10 cellular contexts compared by ENCODE assay signal in genomic region chr2:10909050-10909995, GRCh38. TPM values are rescaled to one million over a fixed set of nuclear protein-coding genes. Genes with fewer than 3 reads are reported as not detected.
A peak's percentile ranks its signal among the peaks of the same experiment; 100 is the strongest.
DNase-seq lines count a peak whose midpoint lies in the region; ATAC-seq, FAIRE-seq and TF ChIP-seq lines count a peak whose summit lies in the region.
"Had no signal": no experiment of that assay in that cellular context is flagged by ENCODE, and none has a peak within 500 bp of the region (broad histone marks: within the 10 kb centered on the region; RNA-seq: fewer than 3 reads in every experiment).

No MANE protein-coding gene starts in this region.

- no peak overlapping the region for H3K4ac ChIP-seq in neuronal stem cell (ENCODE audit: low read length)

- H2BK5ac ChIP-seq in neuronal stem cell (ENCODE audit: low read length), result no peak overlapping the region

- H3K23ac ChIP-seq in neuronal stem cell (ENCODE audit: low read depth, low read length, poor library complexity), result no peak overlapping the region

- H3K36me3 ChIP-seq in GM12878 (ENCODE audit: control insufficient read depth in 2 of 2, insufficient read depth in 2 of 2, low read length in 1 of 2), result no peaks in the 10 kb centered on the region
- H3K36me3 ChIP-seq in neuronal stem cell (replicated peaks in 1 of 2; ENCODE audit: control insufficient read depth in 2 of 2, insufficient read depth in 2 of 2, low read length in 2 of 2), result no peaks in the 10 kb centered on the region
- H3K36me3 ChIP-seq: neutrophil, thoracic aorta had no signal

- RAD21 ChIA-PET in GM12878 (lab: Charles Lee; ENCODE audit: unreplicated experiment), result interaction anchor here (0.8 kb wide), 1 partner anchor 70 kb away, joined by 3 read pairs; no protein-coding TSS in a partner anchor

- POLR2A ChIA-PET in GM12878 (lab: Charles Lee), result interaction anchor here (0.6 kb wide), 1 partner anchor 22 kb away, joined by 3 read pairs; no protein-coding TSS in a partner anchor

- no peak overlapping the region for H2BK15ac ChIP-seq in neuronal stem cell (ENCODE audit: low read length)

- no peaks in the 10 kb centered on the region for H3K79me1 ChIP-seq in neuronal stem cell (ENCODE audit: low read depth, low read length)

- in situ Hi-C loops in GM12878 (cut with MboI), result no loop called here

- no peak overlapping the region for H3K18ac ChIP-seq in neuronal stem cell (ENCODE audit: low read length)

- DNase-seq in NCI-H748 treated with DMSO at 0.1 percent for 48 hours (lab: John Stamatoyannopoulos, UW) (peak; percentile 97), NCI-H748 (lab: John Stamatoyannopoulos, UW; ENCODE audit: unreplicated experiment) (no peak), Kasumi-1 (lab: John Stamatoyannopoulos, UW) (peak; percentile 25 to 45), GM12878 (ENCODE audit: low read depth, low spot score) (no peak), neuronal stem cell (ENCODE audit: low spot score) (peak; percentile 38), T-helper 1 cell (no peak)

- no peak overlapping the region for H2AK5ac ChIP-seq in neuronal stem cell (ENCODE audit: low read depth, low read length)

- H3K14ac ChIP-seq in neuronal stem cell (ENCODE audit: low read length), result no peak overlapping the region

- FAIRE-seq in GM12878 (lab: Jason Lieb, UNC), result no peak

- H2AFZ ChIP-seq in GM12878 (ENCODE audit: control insufficient read depth, low read depth, low read length) (no peak overlapping the region), neuronal stem cell (ENCODE audit: low read length) (no peak overlapping the region)

- no peak for TF ChIP-seq RAD21 in GM12878 (IDR thresholded peaks at IDR 0.05; ENCODE audit: insufficient read depth, low read depth, low read length)

- no TSS peak for BruUV-seq in GM12878 (replicated peaks; lab: Mats Ljungman, UMichigan)

- no peak for ATAC-seq in GM12878
- ATAC-seq in HG03520 (IDR thresholded peaks at IDR 0.05; ENCODE audit: unreplicated experiment), result no peak
- no peak for ATAC-seq in HG03097 (IDR thresholded peaks at IDR 0.05; ENCODE audit: low FRiP score, unreplicated experiment)

- no peak for TF ChIP-seq POLR2A in GM12878 (IDR thresholded peaks at IDR 0.05; ENCODE audit: low read depth, low read length)

- intact Hi-C loops in GM12878 (cut with micrococcal nuclease; ENCODE audit: unreplicated experiment), result no loop called here

- H2BK12ac ChIP-seq in neuronal stem cell (ENCODE audit: low read length), result no peak overlapping the region

- H3K4me3 ChIP-seq in GM12878, result no peak overlapping the region
- no peak overlapping the region for H3K4me3 ChIP-seq in neuronal stem cell (ENCODE audit: low read length in 2 of 2)
- H3K4me3 ChIP-seq: thoracic aorta had no signal

- H3K9ac ChIP-seq in GM12878 (ENCODE audit: control insufficient read depth, insufficient read depth, low read length), result no peak overlapping the region
- no peak overlapping the region for H3K9ac ChIP-seq in neuronal stem cell (ENCODE audit: low read depth, low read length, poor library complexity)

- no peak overlapping the region for H4K91ac ChIP-seq in neuronal stem cell (ENCODE audit: low read depth, low read length, poor library complexity)

- peak; percentile 2 to 44 (median 28); a peak in 4 of 6 replicates for TF ChIP-seq CTCF in GM12878 (IDR thresholded peaks at IDR 0.05 in 2 of 3, conservative IDR thresholded peaks at IDR 0.05 in 1 of 3; ENCODE audit: control insufficient read depth in 2 of 3, extremely low read depth in 1 of 3, insufficient read depth in 1 of 3, low read depth in 3 of 3, low read length in 3 of 3)

- 51% methylated on average over 15 of the region's 15 CpGs for WGBS in GM12878 (ENCODE audit: insufficient coverage, insufficient replicate concordance, low lambda C conversion rate, missing lambda C conversion rate)
- no CpG with 5 or more reads among the region's 15 CpGs for WGBS in neuronal stem cell (ENCODE audit: extremely low coverage in 2 of 2, insufficient read length in 2 of 2, insufficient replicate concordance in 1 of 2), 2 donors

- H2BK120ac ChIP-seq in neuronal stem cell (ENCODE audit: low read depth, low read length), result no peak overlapping the region

- no peaks in the 10 kb centered on the region for H3K79me2 ChIP-seq in GM12878 (ENCODE audit: control insufficient read depth, insufficient read depth, low read length)

- no peak overlapping the region for H4K8ac ChIP-seq in neuronal stem cell (ENCODE audit: low read depth, low read length)

- no peaks in the 10 kb centered on the region for H4K20me1 ChIP-seq in GM12878 (ENCODE audit: control insufficient read depth, insufficient read depth)

- H3K27ac ChIP-seq in GM12878 (ENCODE audit: control insufficient read depth, insufficient read depth) (no peak overlapping the region), neuronal stem cell (replicated peaks; ENCODE audit: low read length) (no peak overlapping the region)
- H3K27ac ChIP-seq: neutrophil, thoracic aorta had no signal

- CTCF ChIA-PET in GM12878 (lab: Yijun Ruan, JAX), result interaction anchor here (0.7 to 3.0 kb wide), 5 partner anchors 9 to 76 kb away, joined by 3 to 19 read pairs (median 4); no protein-coding TSS in a partner anchor

- SMC1A ChIA-PET in GM12878 (lab: Charles Lee; ENCODE audit: uncharacterized antibody, unreplicated experiment), result interaction anchor here (0.9 to 1.6 kb wide), 3 partner anchors 10 to 71 kb away, joined by 3 to 6 read pairs (median 3); no protein-coding TSS in a partner anchor

- H3K4me2 ChIP-seq in GM12878 (ENCODE audit: control insufficient read depth, insufficient read depth), result no peak overlapping the region
- no peak overlapping the region for H3K4me2 ChIP-seq in neuronal stem cell (ENCODE audit: insufficient read depth, low read length, poor library complexity, severe bottlenecking)

- no peaks in the 10 kb centered on the region for H3K4me1 ChIP-seq in GM12878 (ENCODE audit: control insufficient read depth, insufficient read depth, low read length)
- peaks cover 8% of the 10 kb centered on the region in 2 donors for H3K4me1 ChIP-seq in neuronal stem cell (ENCODE audit: control insufficient read depth in 2 of 2, insufficient read depth in 1 of 2, low read depth in 1 of 2, low read length in 2 of 2)

- H3K27me3 ChIP-seq in GM12878 (replicated peaks in 1 of 2; ENCODE audit: control insufficient read depth in 2 of 2, insufficient read depth in 2 of 2, low read length in 1 of 2) (peaks cover 0 to 6% of the 10 kb centered on the region in 2 experiments; a peak in 3 of 4 replicates), neuronal stem cell (ENCODE audit: control insufficient read depth in 3 of 3, insufficient read depth in 3 of 3, low read depth in 1 of 3, low read length in 3 of 3) (peaks cover 6 to 33% (median 18%) of the 10 kb centered on the region in 3 experiments)

- TF ChIP-seq EP300 in GM12878 (IDR thresholded peaks at IDR 0.05; ENCODE audit: borderline replicate concordance in 1 of 2, control insufficient read depth in 1 of 2, low read depth in 2 of 2, low read length in 2 of 2), result no peak

- no peaks in the 10 kb centered on the region; the same call in 2 of the 3 replicates for H3K9me3 ChIP-seq in GM12878 (replicated peaks; ENCODE audit: control insufficient read depth, insufficient read depth, low read length)
- H3K9me3 ChIP-seq in neuronal stem cell (replicated peaks in 1 of 2; ENCODE audit: control insufficient read depth in 2 of 2, insufficient read depth in 1 of 2, low read depth in 1 of 2, low read length in 2 of 2), result peaks cover 7 to 12% of the 10 kb centered on the region in 2 donors
- H3K9me3 ChIP-seq: neutrophil, thoracic aorta had no signal

TF ChIP-seq in GM12878, 131 proteins besides CTCF, POLR2A, EP300 and RAD21 (continues in another document):
- TF ChIP-seq ZBTB11 (CRISPR knock-in tag; IDR thresholded peaks at IDR 0.05) (no peak), IRF4 (IDR thresholded peaks at IDR 0.05; ENCODE audit: low read depth, low read length) (no peak), TBL1XR1 (IDR thresholded peaks at IDR 0.05; ENCODE audit: low read depth, low read length) (no peak)

RNA-seq across cellular contexts. Expression of gene KCNF1, which starts 2.4 kb away (rescaled TPM):
- total RNA-seq in GM12878 (2013; cell fraction: nucleolus; rRNA removed), result not detected in 2 replicates
- total RNA-seq in GM12878 (2014; rRNA removed) (not detected in 2 replicates), GM12878 (2014; rRNA removed; fragmentation: Illumina TruSeq; extraction: Trizol) (not detected in 2 replicates), GM12878 (2021) (not detected in 2 replicates)
- polyA plus RNA-seq in GM12878 (2011; ENCODE audit: low read depth), result not detected
- polyA plus RNA-seq in GM12878 (2011; rRNA removed) (not detected in 2 replicates), GM12878 (2014; fragmentation: Illumina TruSeq; extraction: Trizol) (not detected in 2 replicates), GM12878 (2014; fragmentation: Nextera tagmentation; extraction: Ambion mirVana) (not detected), GM12878 (2014; rRNA removed) (not detected in 2 replicates), GM12878 (2016; fragmentation: Nextera tagmentation; extraction: Ambion mirVana) (not detected)
- polyA plus RNA-seq in GM12878 (2011; cell fraction: cytosol; rRNA removed), result not detected in 2 replicates
- not detected in 2 replicates for polyA plus RNA-seq in GM12878 (2011; cell fraction: nucleus; rRNA removed)
- polyA plus RNA-seq in GM12878 (2012), result not detected in 2 replicates
- not detected in 2 replicates for polyA minus RNA-seq in GM12878 (2011; rRNA and poly(A)+ RNA removed)
- polyA minus RNA-seq in GM12878 (2011; cell fraction: cytosol; rRNA and poly(A)+ RNA removed), result not detected in 2 replicates
- not detected in 2 replicates for polyA minus RNA-seq in GM12878 (2011; cell fraction: nucleus; rRNA and poly(A)+ RNA removed)
- polyA plus RNA-seq in neuronal stem cell (2013, experiment 1 of 2), result 0.14 TPM
- polyA plus RNA-seq in neuronal stem cell (2013, experiment 2 of 2), result 0.08 TPM
- total RNA-seq: thoracic aorta had no signal

Comparison
In these comparisons a context has a peak if more than half of its experiments do, and no peak if none do; other contexts are left out.
1. DNase-seq: peak in NCI-H748 treated with DMSO at 0.1 percent for 48 hours (single experiment), Kasumi-1 (2 of 2) and neuronal stem cell (single experiment); none in NCI-H748 (single experiment), GM12878 (single experiment) and T-helper 1 cell (0 of 5).